In the genomic region with DNA sequence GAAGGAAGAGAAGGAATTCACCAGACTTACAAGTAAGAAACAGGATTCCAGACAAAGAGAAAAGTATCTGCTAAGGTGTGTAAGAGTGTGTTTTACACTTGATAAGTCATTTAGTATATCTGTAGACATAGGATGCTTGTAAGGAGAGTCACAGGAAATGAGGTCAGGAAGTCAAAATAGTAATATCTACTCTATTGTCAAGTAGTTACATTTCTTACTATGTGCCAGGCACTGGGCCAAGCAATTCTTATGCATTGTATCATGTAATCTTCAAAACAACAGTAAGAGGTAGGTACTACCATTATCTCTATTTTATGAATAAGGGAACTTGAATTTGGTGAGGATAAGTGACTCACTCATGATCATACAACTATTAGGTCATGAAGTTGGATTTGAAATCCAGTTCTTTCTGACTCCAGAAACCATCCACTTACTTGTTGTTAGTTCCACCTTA, we compare ENCODE assay signal across 13 cellular contexts.
DNase-seq lines count a peak whose midpoint lies in the region; ATAC-seq, FAIRE-seq and TF ChIP-seq lines count a peak whose summit lies in the region.
"Had no signal": no experiment of that assay in that cellular context is flagged by ENCODE, and none has a peak within 500 bp of the region (broad histone marks: within the 10 kb centered on the region; RNA-seq: fewer than 3 reads in every experiment).

No MANE protein-coding gene starts in this region.

- no peak for TF ChIP-seq CTCF in astrocyte (IDR thresholded peaks at IDR 0.05; ENCODE audit: insufficient read depth, low read depth, low read length)
- no peak for TF ChIP-seq CTCF in keratinocyte (optimal IDR thresholded peaks at IDR 0.05 in 1 of 3, IDR thresholded peaks at IDR 0.05 in 1 of 3, conservative IDR thresholded peaks at IDR 0.05 in 1 of 3; ENCODE audit: extremely low read depth in 1 of 3, insufficient read depth in 2 of 3, low read length in 3 of 3)
- TF ChIP-seq CTCF in dorsolateral prefrontal cortex (IDR thresholded peaks at IDR 0.05 in 54 of 56, conservative IDR thresholded peaks at IDR 0.05 in 2 of 56; ENCODE audit: low read depth in 1 of 56, partially characterized antibody in 56 of 56) = no peak
- no peak for TF ChIP-seq CTCF in pancreas (IDR thresholded peaks at IDR 0.05)

- H3K9me3 Mint-ChIP-seq in astrocyte (ENCODE audit: unreplicated experiment) = no peaks in the 10 kb centered on the region

- H3K4me3 ChIP-seq in astrocyte (ENCODE audit: insufficient read depth, low read depth, low read length) = no peak overlapping the region
- no peak overlapping the region for H3K4me3 ChIP-seq in keratinocyte (ENCODE audit: control insufficient read depth in 2 of 3, extremely low read depth in 1 of 3, insufficient read depth in 2 of 3, low read depth in 1 of 3, low read length in 3 of 3)
- H3K4me3 ChIP-seq in dorsolateral prefrontal cortex = no peak overlapping the region
- no peak overlapping the region for H3K4me3 ChIP-seq in pancreas

- H3K9me3 ChIP-seq in astrocyte (ENCODE audit: insufficient read depth, low read depth, low read length) = no peaks in the 10 kb centered on the region
- no peaks in the 10 kb centered on the region for H3K9me3 ChIP-seq in keratinocyte (ENCODE audit: control insufficient read depth, low read depth, low read length)
- no peaks in the 10 kb centered on the region for H3K9me3 ChIP-seq in pancreas
- H3K9me3 ChIP-seq: Caco-2 had no signal

- no peak overlapping the region for H3K4me3 Mint-ChIP-seq in astrocyte (ENCODE audit: unreplicated experiment)

- peaks cover 7% of the 10 kb centered on the region for H3K27me3 Mint-ChIP-seq in astrocyte (ENCODE audit: low read depth, unreplicated experiment)

- H3K27me3 ChIP-seq in astrocyte (ENCODE audit: insufficient read depth, low read length) (no peaks in the 10 kb centered on the region), keratinocyte (ENCODE audit: control insufficient read depth, extremely low read depth, insufficient read depth, low read length) (no peaks in the 10 kb centered on the region), dorsolateral prefrontal cortex (peaks cover 0 to 74% (median 10%) of the 10 kb centered on the region in 45 donors), pancreas (no peaks in the 10 kb centered on the region)

- H3K36me3 Mint-ChIP-seq in astrocyte (ENCODE audit: low read depth, unreplicated experiment) = no peaks in the 10 kb centered on the region

- dilution Hi-C loops in keratinocyte (cut with MboI; ENCODE audit: extremely low pct_ligation_motif_present, low sequenced_read_pairs) = no loop called here

- no peaks in the 10 kb centered on the region for H3K9me1 ChIP-seq in keratinocyte (ENCODE audit: control insufficient read depth, extremely low read depth, insufficient read depth, low read length)

- no peaks in the 10 kb centered on the region for H4K20me1 ChIP-seq in astrocyte (ENCODE audit: insufficient read depth, low read length)
- no peaks in the 10 kb centered on the region for H4K20me1 ChIP-seq in keratinocyte (ENCODE audit: control insufficient read depth, extremely low read depth, insufficient read depth, low read length)

- H3K4me1 Mint-ChIP-seq in astrocyte (ENCODE audit: low read depth, unreplicated experiment) = peaks cover 21% of the 10 kb centered on the region

- peak overlapping the region; percentile 29 for H3K27ac ChIP-seq in astrocyte (ENCODE audit: low read depth, low read length)
- peak overlapping the region; percentile 49 for H3K27ac ChIP-seq in keratinocyte (ENCODE audit: control insufficient read depth, insufficient read depth, low read length)
- no peak overlapping the region for H3K27ac ChIP-seq in dorsolateral prefrontal cortex
- no peak overlapping the region for H3K27ac ChIP-seq in pancreas

- H3K4me1 ChIP-seq in astrocyte (ENCODE audit: insufficient read depth, low read length) (peaks cover 38% of the 10 kb centered on the region), keratinocyte (ENCODE audit: control insufficient read depth, extremely low read depth, insufficient read depth, low read length) (peaks cover 45% of the 10 kb centered on the region), pancreas (peaks cover 0 to 3% (median 0%) of the 10 kb centered on the region in 3 donors)

- FAIRE-seq in astrocyte (lab: Jason Lieb, UNC) (peak; percentile 76), keratinocyte (lab: Jason Lieb, UNC) (peak; percentile 81), pancreas (lab: Jason Lieb, UNC) (no peak)
- FAIRE-seq: TTC549 had no signal

- H3K79me2 ChIP-seq in astrocyte (ENCODE audit: insufficient read depth, low read length) = no peaks in the 10 kb centered on the region
- no peaks in the 10 kb centered on the region for H3K79me2 ChIP-seq in keratinocyte (ENCODE audit: control insufficient read depth, insufficient read depth, low read length)

- intact Hi-C loops in dorsolateral prefrontal cortex (cut with DNase I) = no loop called here
- intact Hi-C loops in pancreas (cut with DNase I) = no loop called here

- H2AFZ ChIP-seq in astrocyte (ENCODE audit: low read depth, low read length) (no peak overlapping the region), keratinocyte (ENCODE audit: control insufficient read depth, low read length) (no peak overlapping the region)

- ATAC-seq in GM18498 (IDR thresholded peaks at IDR 0.05; ENCODE audit: unreplicated experiment) (no peak), pancreas (no peak)
- ATAC-seq: right cardiac atrium had no signal

- H3K27ac Mint-ChIP-seq in astrocyte (ENCODE audit: unreplicated experiment) = no peak overlapping the region

- DNase-seq in Daoy (ENCODE audit: low read depth) = peak; percentile 80
- peak; percentile 96 for DNase-seq in HT1080 (ENCODE audit: low read depth)
- DNase-seq in astrocyte (ENCODE audit: low read depth) = peak; percentile 93
- peak; percentile 87 for DNase-seq in keratinocyte (ENCODE audit: low read depth, low spot score)
- DNase-seq in dorsolateral prefrontal cortex = no peak
- no peak for DNase-seq in pancreas
- no peak for DNase-seq in hippocampal formation (lab: John Stamatoyannopoulos, UW)
- DNase-seq: anterior cingulate cortex, Caco-2, right cardiac atrium, substantia nigra had no signal

- H3K4me2 ChIP-seq in astrocyte (ENCODE audit: low read length) = peak overlapping the region; percentile 30
- H3K4me2 ChIP-seq in keratinocyte (ENCODE audit: control insufficient read depth, extremely low read depth, insufficient read depth, low read depth, low read length) = peak overlapping the region; percentile 22

- H3K36me3 ChIP-seq in astrocyte (ENCODE audit: insufficient read depth, low read length) (no peaks in the 10 kb centered on the region), keratinocyte (ENCODE audit: control insufficient read depth in 2 of 2, extremely low read depth in 1 of 2, insufficient read depth in 2 of 2, low read length in 2 of 2) (no peaks in the 10 kb centered on the region), pancreas (no peaks in the 10 kb centered on the region)

- H3K9ac ChIP-seq in astrocyte (ENCODE audit: low read length) = no peak overlapping the region
- H3K9ac ChIP-seq in keratinocyte (ENCODE audit: control insufficient read depth, extremely low read depth, insufficient read depth, low read length) = no peak overlapping the region

Comparison
In these comparisons a context has a peak if more than half of its experiments do, and no peak if none do; other contexts are left out.
1. DNase-seq: peak in Daoy (single experiment), HT1080 (single experiment), astrocyte (single experiment) and keratinocyte (single experiment); none in dorsolateral prefrontal cortex (0 of 10), pancreas (0 of 6) and hippocampal formation (0 of 2).
2. H3K27ac ChIP-seq: peak in astrocyte (single experiment) and keratinocyte (single experiment); none in dorsolateral prefrontal cortex (0 of 59) and pancreas (0 of 4).